In the genomic region with DNA sequence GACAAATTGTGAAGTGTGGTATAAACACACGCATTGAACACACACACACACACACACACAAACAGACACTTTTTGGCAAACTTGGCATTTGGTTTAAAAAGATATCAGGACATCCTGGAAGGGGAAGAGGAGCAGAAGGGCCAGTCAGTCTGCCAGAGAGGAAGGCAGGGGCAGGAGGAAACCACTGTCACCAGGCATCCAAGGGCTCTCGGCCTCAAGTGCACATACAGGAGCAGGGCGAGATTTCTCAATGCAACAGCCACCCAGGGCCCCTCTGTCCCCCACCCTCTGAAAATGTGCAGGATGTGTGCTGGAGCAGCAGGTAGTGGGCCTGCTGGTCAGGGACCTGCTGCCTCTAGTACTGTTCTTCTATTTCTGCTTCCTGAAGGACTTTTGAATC, we compare ENCODE assay signal across 3 cellular contexts.
TF ChIP-seq lines count a peak whose summit lies in the region.

No MANE protein-coding gene starts in this region.

TF ChIP-seq in IMR-90, 13 proteins besides CTCF, POLR2A, EP300 and RAD21:
- TF ChIP-seq FOS (IDR thresholded peaks at IDR 0.05; ENCODE audit: low read depth, low read length), result no peak
- TF ChIP-seq MAFK (IDR thresholded peaks at IDR 0.05; ENCODE audit: low read depth, low read length), result no peak
- no peak for TF ChIP-seq MXI1 (IDR thresholded peaks at IDR 0.05; ENCODE audit: borderline replicate concordance, low read depth, low read length)
- TF ChIP-seq RCOR1 (IDR thresholded peaks at IDR 0.05; ENCODE audit: insufficient replicate concordance, low read length), result no peak
- no peak for TF ChIP-seq BHLHE40 (IDR thresholded peaks at IDR 0.05; ENCODE audit: low read depth, low read length)
- no peak for TF ChIP-seq CEBPB (IDR thresholded peaks at IDR 0.05; ENCODE audit: low read depth, low read length)
- TF ChIP-seq CHD1 (IDR thresholded peaks at IDR 0.05; ENCODE audit: low read depth, low read length), result no peak
- TF ChIP-seq, protein P1, sequence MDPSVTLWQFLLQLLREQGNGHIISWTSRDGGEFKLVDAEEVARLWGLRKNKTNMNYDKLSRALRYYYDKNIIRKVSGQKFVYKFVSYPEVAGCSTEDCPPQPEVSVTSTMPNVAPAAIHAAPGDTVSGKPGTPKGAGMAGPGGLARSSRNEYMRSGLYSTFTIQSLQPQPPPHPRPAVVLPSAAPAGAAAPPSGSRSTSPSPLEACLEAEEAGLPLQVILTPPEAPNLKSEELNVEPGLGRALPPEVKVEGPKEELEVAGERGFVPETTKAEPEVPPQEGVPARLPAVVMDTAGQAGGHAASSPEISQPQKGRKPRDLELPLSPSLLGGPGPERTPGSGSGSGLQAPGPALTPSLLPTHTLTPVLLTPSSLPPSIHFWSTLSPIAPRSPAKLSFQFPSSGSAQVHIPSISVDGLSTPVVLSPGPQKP (IDR thresholded peaks at IDR 0.05; ENCODE audit: borderline replicate concordance, low read depth, low read length), result no peak
- TF ChIP-seq, protein P2, sequence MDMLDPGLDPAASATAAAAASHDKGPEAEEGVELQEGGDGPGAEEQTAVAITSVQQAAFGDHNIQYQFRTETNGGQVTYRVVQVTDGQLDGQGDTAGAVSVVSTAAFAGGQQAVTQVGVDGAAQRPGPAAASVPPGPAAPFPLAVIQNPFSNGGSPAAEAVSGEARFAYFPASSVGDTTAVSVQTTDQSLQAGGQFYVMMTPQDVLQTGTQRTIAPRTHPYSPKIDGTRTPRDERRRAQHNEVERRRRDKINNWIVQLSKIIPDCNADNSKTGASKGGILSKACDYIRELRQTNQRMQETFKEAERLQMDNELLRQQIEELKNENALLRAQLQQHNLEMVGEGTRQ (IDR thresholded peaks at IDR 0.05; ENCODE audit: low read depth, low read length), result no peak
- TF ChIP-seq SMC3 (IDR thresholded peaks at IDR 0.05; ENCODE audit: low read depth, low read length), result no peak
- TF ChIP-seq RFX5 (IDR thresholded peaks at IDR 0.05; ENCODE audit: low read depth, low read length), result no peak
- TF ChIP-seq NFE2L2 (IDR thresholded peaks at IDR 0.05; ENCODE audit: low read depth, low read length), result no peak
- no peak for TF ChIP-seq MAZ (IDR thresholded peaks at IDR 0.05; ENCODE audit: borderline replicate concordance, low read depth, low read length)

TF ChIP-seq in WTC11, 78 proteins besides CTCF, POLR2A, EP300 and RAD21:
- TF ChIP-seq JAZF1 (CRISPR knock-in tag; IDR thresholded peaks at IDR 0.05) (no peak), NR2C2 (CRISPR knock-in tag; IDR thresholded peaks at IDR 0.05) (no peak), NR1H2 (CRISPR knock-in tag; IDR thresholded peaks at IDR 0.05) (no peak), GRHL2 (CRISPR knock-in tag; IDR thresholded peaks at IDR 0.05; ENCODE audit: insufficient replicate concordance, severe bottlenecking) (no peak)
- TF ChIP-seq, protein P3, sequence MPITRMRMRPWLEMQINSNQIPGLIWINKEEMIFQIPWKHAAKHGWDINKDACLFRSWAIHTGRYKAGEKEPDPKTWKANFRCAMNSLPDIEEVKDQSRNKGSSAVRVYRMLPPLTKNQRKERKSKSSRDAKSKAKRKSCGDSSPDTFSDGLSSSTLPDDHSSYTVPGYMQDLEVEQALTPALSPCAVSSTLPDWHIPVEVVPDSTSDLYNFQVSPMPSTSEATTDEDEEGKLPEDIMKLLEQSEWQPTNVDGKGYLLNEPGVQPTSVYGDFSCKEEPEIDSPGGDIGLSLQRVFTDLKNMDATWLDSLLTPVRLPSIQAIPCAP (CRISPR knock-in tag; IDR thresholded peaks at IDR 0.05), result no peak
- TF ChIP-seq, protein P4, sequence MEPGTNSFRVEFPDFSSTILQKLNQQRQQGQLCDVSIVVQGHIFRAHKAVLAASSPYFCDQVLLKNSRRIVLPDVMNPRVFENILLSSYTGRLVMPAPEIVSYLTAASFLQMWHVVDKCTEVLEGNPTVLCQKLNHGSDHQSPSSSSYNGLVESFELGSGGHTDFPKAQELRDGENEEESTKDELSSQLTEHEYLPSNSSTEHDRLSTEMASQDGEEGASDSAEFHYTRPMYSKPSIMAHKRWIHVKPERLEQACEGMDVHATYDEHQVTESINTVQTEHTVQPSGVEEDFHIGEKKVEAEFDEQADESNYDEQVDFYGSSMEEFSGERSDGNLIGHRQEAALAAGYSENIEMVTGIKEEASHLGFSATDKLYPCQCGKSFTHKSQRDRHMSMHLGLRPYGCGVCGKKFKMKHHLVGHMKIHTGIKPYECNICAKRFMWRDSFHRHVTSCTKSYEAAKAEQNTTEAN (CRISPR knock-in tag; IDR thresholded peaks at IDR 0.05), result no peak
- TF ChIP-seq, protein P5, sequence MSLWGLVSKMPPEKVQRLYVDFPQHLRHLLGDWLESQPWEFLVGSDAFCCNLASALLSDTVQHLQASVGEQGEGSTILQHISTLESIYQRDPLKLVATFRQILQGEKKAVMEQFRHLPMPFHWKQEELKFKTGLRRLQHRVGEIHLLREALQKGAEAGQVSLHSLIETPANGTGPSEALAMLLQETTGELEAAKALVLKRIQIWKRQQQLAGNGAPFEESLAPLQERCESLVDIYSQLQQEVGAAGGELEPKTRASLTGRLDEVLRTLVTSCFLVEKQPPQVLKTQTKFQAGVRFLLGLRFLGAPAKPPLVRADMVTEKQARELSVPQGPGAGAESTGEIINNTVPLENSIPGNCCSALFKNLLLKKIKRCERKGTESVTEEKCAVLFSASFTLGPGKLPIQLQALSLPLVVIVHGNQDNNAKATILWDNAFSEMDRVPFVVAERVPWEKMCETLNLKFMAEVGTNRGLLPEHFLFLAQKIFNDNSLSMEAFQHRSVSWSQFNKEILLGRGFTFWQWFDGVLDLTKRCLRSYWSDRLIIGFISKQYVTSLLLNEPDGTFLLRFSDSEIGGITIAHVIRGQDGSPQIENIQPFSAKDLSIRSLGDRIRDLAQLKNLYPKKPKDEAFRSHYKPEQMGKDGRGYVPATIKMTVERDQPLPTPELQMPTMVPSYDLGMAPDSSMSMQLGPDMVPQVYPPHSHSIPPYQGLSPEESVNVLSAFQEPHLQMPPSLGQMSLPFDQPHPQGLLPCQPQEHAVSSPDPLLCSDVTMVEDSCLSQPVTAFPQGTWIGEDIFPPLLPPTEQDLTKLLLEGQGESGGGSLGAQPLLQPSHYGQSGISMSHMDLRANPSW (CRISPR knock-in tag; conservative IDR thresholded peaks at IDR 0.05; ENCODE audit: low read depth), result no peak

TF ChIP-seq in HepG2, 621 proteins besides CTCF, POLR2A, EP300 and RAD21:
- TF ChIP-seq, protein P6, sequence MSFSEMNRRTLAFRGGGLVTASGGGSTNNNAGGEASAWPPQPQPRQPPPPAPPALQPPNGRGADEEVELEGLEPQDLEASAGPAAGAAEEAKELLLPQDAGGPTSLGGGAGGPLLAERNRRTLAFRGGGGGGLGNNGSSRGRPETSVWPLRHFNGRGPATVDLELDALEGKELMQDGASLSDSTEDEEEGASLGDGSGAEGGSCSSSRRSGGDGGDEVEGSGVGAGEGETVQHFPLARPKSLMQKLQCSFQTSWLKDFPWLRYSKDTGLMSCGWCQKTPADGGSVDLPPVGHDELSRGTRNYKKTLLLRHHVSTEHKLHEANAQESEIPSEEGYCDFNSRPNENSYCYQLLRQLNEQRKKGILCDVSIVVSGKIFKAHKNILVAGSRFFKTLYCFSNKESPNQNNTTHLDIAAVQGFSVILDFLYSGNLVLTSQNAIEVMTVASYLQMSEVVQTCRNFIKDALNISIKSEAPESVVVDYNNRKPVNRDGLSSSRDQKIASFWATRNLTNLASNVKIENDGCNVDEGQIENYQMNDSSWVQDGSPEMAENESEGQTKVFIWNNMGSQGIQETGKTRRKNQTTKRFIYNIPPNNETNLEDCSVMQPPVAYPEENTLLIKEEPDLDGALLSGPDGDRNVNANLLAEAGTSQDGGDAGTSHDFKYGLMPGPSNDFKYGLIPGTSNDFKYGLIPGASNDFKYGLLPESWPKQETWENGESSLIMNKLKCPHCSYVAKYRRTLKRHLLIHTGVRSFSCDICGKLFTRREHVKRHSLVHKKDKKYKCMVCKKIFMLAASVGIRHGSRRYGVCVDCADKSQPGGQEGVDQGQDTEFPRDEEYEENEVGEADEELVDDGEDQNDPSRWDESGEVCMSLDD (CRISPR knock-in tag; IDR thresholded peaks at IDR 0.05; ENCODE audit: borderline replicate concordance), result no peak
- TF ChIP-seq, protein P7, sequence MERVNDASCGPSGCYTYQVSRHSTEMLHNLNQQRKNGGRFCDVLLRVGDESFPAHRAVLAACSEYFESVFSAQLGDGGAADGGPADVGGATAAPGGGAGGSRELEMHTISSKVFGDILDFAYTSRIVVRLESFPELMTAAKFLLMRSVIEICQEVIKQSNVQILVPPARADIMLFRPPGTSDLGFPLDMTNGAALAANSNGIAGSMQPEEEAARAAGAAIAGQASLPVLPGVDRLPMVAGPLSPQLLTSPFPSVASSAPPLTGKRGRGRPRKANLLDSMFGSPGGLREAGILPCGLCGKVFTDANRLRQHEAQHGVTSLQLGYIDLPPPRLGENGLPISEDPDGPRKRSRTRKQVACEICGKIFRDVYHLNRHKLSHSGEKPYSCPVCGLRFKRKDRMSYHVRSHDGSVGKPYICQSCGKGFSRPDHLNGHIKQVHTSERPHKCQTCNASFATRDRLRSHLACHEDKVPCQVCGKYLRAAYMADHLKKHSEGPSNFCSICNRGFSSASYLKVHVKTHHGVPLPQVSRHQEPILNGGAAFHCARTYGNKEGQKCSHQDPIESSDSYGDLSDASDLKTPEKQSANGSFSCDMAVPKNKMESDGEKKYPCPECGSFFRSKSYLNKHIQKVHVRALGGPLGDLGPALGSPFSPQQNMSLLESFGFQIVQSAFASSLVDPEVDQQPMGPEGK (CRISPR knock-in tag; IDR thresholded peaks at IDR 0.05), result peak; percentile 35; the same call in 1 of the 2 replicates
